Comparison of ENCODE assay signal across 8 cellular contexts in genomic region chr2:218272531-218273212, GRCh38. TPM values are rescaled to one million over a fixed set of nuclear protein-coding genes. Genes with fewer than 3 reads are reported as not detected.
DNase-seq lines count a peak whose midpoint lies in the region; ATAC-seq lines count a peak whose summit lies in the region.

No MANE protein-coding gene starts in this region.

- peaks cover 32% of the 10 kb centered on the region for H3K36me3 Mint-ChIP-seq in memory B cell

- ATAC-seq in HG03378 (IDR thresholded peaks at IDR 0.05; ENCODE audit: unreplicated experiment) (peak; percentile 29), memory B cell (ENCODE audit: low read depth) (peak; percentile 54), HG02571 (IDR thresholded peaks at IDR 0.05; ENCODE audit: unreplicated experiment) (no peak)

- H3K4me3 Mint-ChIP-seq in memory B cell: peak overlapping the region; percentile 69

- peak; percentile 90 for DNase-seq in EH (ENCODE audit: low read depth)
- DNase-seq in NCI-H748 treated with DMSO at 0.1 percent for 48 hours (lab: John Stamatoyannopoulos, UW): peak; percentile 52
- DNase-seq in activated CD4-positive, alpha-beta T cell treated with anti-CD3 and anti-CD28 coated beads, Interleukin-2, amount 50 U/mL, for 4 hours: peak; percentile 75 to 76
- DNase-seq in dermis microvascular lymphatic vessel endothelial cell (ENCODE audit: low read depth in 2 of 2): peak; percentile 70 to 86
- peak; percentile 82 to 86 for DNase-seq in memory B cell (ENCODE audit: low spot score in 2 of 2)
- peak; percentile 68 for DNase-seq in stimulated activated CD8-positive, alpha-beta memory T cell treated with anti-CD3 and anti-CD28 coated beads, Interleukin-12 subunit alpha, Interleukin-12 subunit beta, amount 100 ng/mL, for 1 hour (ENCODE audit: low read depth)

- peaks cover 43% of the 10 kb centered on the region for H3K4me1 Mint-ChIP-seq in memory B cell

- peak overlapping the region; percentile 76 for H3K27ac Mint-ChIP-seq in memory B cell

- no peaks in the 10 kb centered on the region for H3K27me3 Mint-ChIP-seq in memory B cell

- H3K9me3 Mint-ChIP-seq in memory B cell: no peaks in the 10 kb centered on the region

RNA-seq across cellular contexts. Expression of gene PNKD, which starts 2.4 kb away (rescaled TPM):
- total RNA-seq in dermis microvascular lymphatic vessel endothelial cell: 19.8 and 26.9 TPM in 2 replicates

RNA-seq across cellular contexts. Expression of gene AAMP, which starts 2.7 kb away (rescaled TPM):
- total RNA-seq in dermis microvascular lymphatic vessel endothelial cell: 126 and 132 TPM in 2 replicates

RNA-seq across cellular contexts. Expression of gene GPBAR1, which starts 11.9 kb away (rescaled TPM):
- 0.13 TPM in 1 of 2 replicates, not detected in the other for total RNA-seq in dermis microvascular lymphatic vessel endothelial cell

RNA-seq across cellular contexts. Expression of gene TMBIM1, which starts 19.6 kb away (rescaled TPM):
- 121 and 191 TPM in 2 replicates for total RNA-seq in dermis microvascular lymphatic vessel endothelial cell

RNA-seq across cellular contexts. Expression of gene ARPC2, which starts 55.7 kb away (rescaled TPM):
- total RNA-seq in dermis microvascular lymphatic vessel endothelial cell: 256 and 269 TPM in 2 replicates
